ENCODE assay signal across 15 cellular contexts in the genomic region with DNA sequence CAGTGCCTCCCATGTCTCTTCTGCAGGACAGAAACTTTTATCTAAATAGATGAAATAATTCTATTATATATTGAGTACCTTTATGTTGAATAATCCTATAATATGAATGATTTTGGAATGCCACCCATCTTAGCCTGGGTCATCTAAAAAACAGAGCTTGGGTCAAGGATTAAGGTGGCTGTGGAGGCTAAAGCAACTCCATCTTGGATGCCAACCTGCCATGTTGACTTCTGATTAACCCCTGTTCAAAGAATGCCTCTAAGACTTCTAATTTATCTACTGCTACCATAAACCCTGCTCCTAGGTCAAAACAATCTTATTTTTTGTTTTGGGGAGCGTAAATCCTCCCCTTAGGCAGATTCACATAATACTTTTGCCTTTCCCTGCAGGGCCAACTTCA. TPM values are rescaled to one million over a fixed set of nuclear protein-coding genes. Genes with fewer than 3 reads are reported as not detected.
DNase-seq lines count a peak whose midpoint lies in the region; ATAC-seq, FAIRE-seq and TF ChIP-seq lines count a peak whose summit lies in the region.
"Had no signal": no experiment of that assay in that cellular context is flagged by ENCODE, and none has a peak within 500 bp of the region (broad histone marks: within the 10 kb centered on the region; RNA-seq: fewer than 3 reads in every experiment).

No MANE protein-coding gene starts in this region.

- H3K27ac ChIP-seq in cardiac muscle cell: peak overlapping the region; percentile 47
- H3K27ac ChIP-seq in PC-3 (ENCODE audit: low read length): peak overlapping the region; percentile 95
- no peak overlapping the region for H3K27ac ChIP-seq in H1 (ENCODE audit: low read depth, low read length)
- H3K27ac ChIP-seq in smooth muscle cell (ENCODE audit: low read depth): no peak overlapping the region
- H3K27ac ChIP-seq: C4-2B had no signal

- no peak overlapping the region for H2BK5ac ChIP-seq in H1 (ENCODE audit: low read depth, low read length)

- H2BK20ac ChIP-seq in H1 (ENCODE audit: low read length): 0 out of 2 replicates have a peak overlapping the region, but pooled peaks have one; percentile 32

- no peak overlapping the region for H4K8ac ChIP-seq in H1 (ENCODE audit: extremely low read depth, insufficient read depth, low read length)

- H4K20me1 ChIP-seq in PC-3 (ENCODE audit: low read length) (no peaks in the 10 kb centered on the region), H1 (replicated peaks in 1 of 2; ENCODE audit: control insufficient read depth in 1 of 2, insufficient read depth in 2 of 2, low read length in 2 of 2) (no peaks in the 10 kb centered on the region), smooth muscle cell (ENCODE audit: low read depth) (no peaks in the 10 kb centered on the region)

- POLR2A ChIA-PET in PC-3 (lab: Charles Lee; ENCODE audit: unreplicated experiment) (interaction anchor here (0.7 kb wide), 1 partner anchor 25 kb away, joined by 4 read pairs; no protein-coding TSS in a partner anchor), H1 (lab: Charles Lee; ENCODE audit: partially characterized antibody) (interaction anchor here (0.6 to 1.5 kb wide), 2 partner anchors 15 to 25 kb away, joined by 3 to 6 read pairs; no protein-coding TSS in a partner anchor)

- H3K23me2 ChIP-seq in H1 (ENCODE audit: low read depth, low read length): no peaks in the 10 kb centered on the region

- no peak overlapping the region for H2BK12ac ChIP-seq in H1 (ENCODE audit: low read depth, low read length)

- no peak for TF ChIP-seq POLR2A in H1 (IDR thresholded peaks at IDR 0.05; ENCODE audit: control extremely low read depth in 1 of 2, low read depth in 2 of 2, low read length in 2 of 2)

- H3K36me3 ChIP-seq in cardiac muscle cell: no peaks in the 10 kb centered on the region
- H3K36me3 ChIP-seq in PC-3 (ENCODE audit: low read depth, low read length): no peaks in the 10 kb centered on the region
- no peaks in the 10 kb centered on the region for H3K36me3 ChIP-seq in H1 (ENCODE audit: control insufficient read depth in 2 of 4, insufficient read depth in 4 of 4, low read length in 3 of 4)
- no peaks in the 10 kb centered on the region for H3K36me3 ChIP-seq in smooth muscle cell (ENCODE audit: low read depth)

- no peaks in the 10 kb centered on the region for H3K79me2 ChIP-seq in PC-3 (ENCODE audit: low read length)
- no peaks in the 10 kb centered on the region for H3K79me2 ChIP-seq in H1 (ENCODE audit: control insufficient read depth in 1 of 2, insufficient read depth in 2 of 2, low read length in 2 of 2)
- H3K79me2 ChIP-seq in smooth muscle cell (ENCODE audit: low read depth): no peaks in the 10 kb centered on the region

- no peak for FAIRE-seq in H1 (lab: Jason Lieb, UNC)
- FAIRE-seq: A204.1, GM12892, GM19239 had no signal

- H4K91ac ChIP-seq in H1 (replicated peaks; ENCODE audit: insufficient read length, low read length): no peak overlapping the region

- CTCF ChIA-PET in PC-3 (lab: Charles Lee): no interaction called here
- CTCF ChIA-PET in H1 (lab: Charles Lee; ENCODE audit: partially characterized antibody): interaction anchor here (1.4 to 2.0 kb wide), 2 partner anchors 15 to 31 kb away, joined by 3 to 4 read pairs; partner anchors contain the start of gene C15orf39

- no peak for TF ChIP-seq RAD21 in H1 (IDR thresholded peaks at IDR 0.05 in 1 of 2, conservative IDR thresholded peaks at IDR 0.05 in 1 of 2; ENCODE audit: low read depth in 2 of 2, low read length in 2 of 2)

- intact Hi-C loops in Right ventricle myocardium inferior (cut with DNase I): no loop called here
- intact Hi-C loops in PC-3 (cut with micrococcal nuclease): loop anchor here (2.0 kb wide), 2 partner anchors 31 to 47 kb away; partner anchors contain the start of gene C15orf39

- H3K4me2 ChIP-seq in PC-3 (ENCODE audit: low read length): peak overlapping the region; percentile 68
- no peak overlapping the region for H3K4me2 ChIP-seq in H1 (ENCODE audit: insufficient read depth in 1 of 2, low read depth in 2 of 2, low read length in 2 of 2)
- H3K4me2 ChIP-seq in smooth muscle cell: no peak overlapping the region

- H4K5ac ChIP-seq in H1 (ENCODE audit: insufficient read length, low read depth, low read length): no peak overlapping the region

- no peak overlapping the region for H3K18ac ChIP-seq in H1 (ENCODE audit: extremely low read depth, low read length)

- TF ChIP-seq CTCF in cardiac muscle cell (IDR thresholded peaks at IDR 0.05; ENCODE audit: low read depth, low read length): no peak
- no peak for TF ChIP-seq CTCF in PC-3 (conservative IDR thresholded peaks at IDR 0.05; ENCODE audit: low read depth, low read length)
- no peak for TF ChIP-seq CTCF in H1 (IDR thresholded peaks at IDR 0.05; ENCODE audit: control extremely low read depth in 1 of 3, insufficient read depth in 1 of 3, low read depth in 1 of 3, low read length in 3 of 3)
- no peak for TF ChIP-seq CTCF in smooth muscle cell (IDR thresholded peaks at IDR 0.05; ENCODE audit: borderline replicate concordance, insufficient read depth, poor library complexity, severe bottlenecking)

- H3F3A ChIP-seq in PC-3 (ENCODE audit: low read length, unreplicated experiment) (peaks cover 4% of the 10 kb centered on the region), smooth muscle cell (ENCODE audit: low read depth) (peaks cover 5% of the 10 kb centered on the region)

- ATAC-seq in Right ventricle myocardium inferior (no peak), PC-3 (no peak)

- H3K4me3 ChIP-seq in cardiac muscle cell (no peak overlapping the region), PC-3 (ENCODE audit: low read length) (no peak overlapping the region), H1 (ENCODE audit: extremely low read depth in 1 of 4, insufficient read depth in 2 of 4, low read depth in 3 of 4, low read length in 4 of 4) (no peak overlapping the region), smooth muscle cell (no peak overlapping the region)

- no peaks in the 10 kb centered on the region for H3K9me3 ChIP-seq in cardiac muscle cell (ENCODE audit: low read depth)
- no peaks in the 10 kb centered on the region for H3K9me3 ChIP-seq in PC-3 (ENCODE audit: low read length)
- H3K9me3 ChIP-seq in H1 (ENCODE audit: insufficient read depth in 2 of 2, low read depth in 1 of 2, low read length in 1 of 2): no peaks in the 10 kb centered on the region
- no peaks in the 10 kb centered on the region for H3K9me3 ChIP-seq in smooth muscle cell (replicated peaks; ENCODE audit: low read depth)

- no peak overlapping the region for H3K23ac ChIP-seq in H1 (ENCODE audit: insufficient read length)

- H3K9me2 ChIP-seq in PC-3 (replicated peaks; ENCODE audit: low read length): no peaks in the 10 kb centered on the region

- H3K79me1 ChIP-seq in H1 (ENCODE audit: low read depth, low read length): no peaks in the 10 kb centered on the region

- H3K4ac ChIP-seq in H1 (replicated peaks; ENCODE audit: insufficient read length, low read depth, low read length): no peak overlapping the region

- no peak overlapping the region for H2BK120ac ChIP-seq in H1 (replicated peaks; ENCODE audit: low read depth, low read length)

- BruUV-seq in PC-3 (replicated peaks; lab: Mats Ljungman, UMichigan): no TSS peak

- H2BK15ac ChIP-seq in H1 (ENCODE audit: low read length): no peak overlapping the region

- H3K9ac ChIP-seq in PC-3 (ENCODE audit: low read length) (peak overlapping the region; percentile 68; the same call in 1 of the 2 replicates), H1 (replicated peaks in 1 of 4; ENCODE audit: extremely low read depth in 1 of 4, low read depth in 3 of 4, low read length in 3 of 4) (no peak overlapping the region), smooth muscle cell (ENCODE audit: low read depth) (no peak overlapping the region)

- H3K56ac ChIP-seq in H1 (replicated peaks; ENCODE audit: insufficient read length, low read depth, low read length): no peak overlapping the region

- H3K14ac ChIP-seq in H1 (ENCODE audit: insufficient read length): no peak overlapping the region

- H3K27me3 ChIP-seq in cardiac muscle cell (no peaks in the 10 kb centered on the region), PC-3 (ENCODE audit: low read length) (no peaks in the 10 kb centered on the region), H1 (replicated peaks in 1 of 4; ENCODE audit: control insufficient read depth in 3 of 4, extremely low read depth in 1 of 4, insufficient read depth in 3 of 4, low read length in 3 of 4) (no peaks in the 10 kb centered on the region), smooth muscle cell (ENCODE audit: low read depth) (no peaks in the 10 kb centered on the region)

- WGBS in H1 (ENCODE audit: extremely low coverage in 1 of 2, insufficient coverage in 1 of 2, insufficient read length in 1 of 2, insufficient replicate concordance in 2 of 2, low coverage in 1 of 2, low lambda C conversion rate in 2 of 2, missing lambda C conversion rate in 1 of 2), 2 experiments: 76% methylated on average over 1 of the region's 1 CpG; no CpG with 5 or more reads in 1 of the 2 experiments
- WGBS in smooth muscle cell (ENCODE audit: low lambda C conversion rate): 97% methylated on average over 1 of the region's 1 CpG

- DNase-seq in cardiac muscle cell (ENCODE audit: low read depth in 1 of 2, low spot score in 1 of 2) (no peak), Right ventricle myocardium inferior (ENCODE audit: missing footprints) (no peak), PC-3 (no peak), H1 (ENCODE audit: low read depth in 1 of 2, low spot score in 2 of 2) (no peak), smooth muscle cell (lab: John Stamatoyannopoulos, UW; ENCODE audit: unreplicated experiment) (no peak), GM19240 (ENCODE audit: insufficient read length, low spot score) (no peak), EL (no peak)
- DNase-seq: CD4-positive, alpha-beta memory T cell; DMS79 treated with DMSO at 0.1 percent for 48 hours; GDM1; HCEC 1CT had no signal

- no peak overlapping the region for H2AK5ac ChIP-seq in H1 (ENCODE audit: low read depth, low read length)

- H2AFZ ChIP-seq in PC-3 (ENCODE audit: low read length): no peak overlapping the region
- no peak overlapping the region for H2AFZ ChIP-seq in H1 (ENCODE audit: low read length)
- H2AFZ ChIP-seq in smooth muscle cell (ENCODE audit: low read depth): no peak overlapping the region

- no peak for TF ChIP-seq EP300 in H1 (IDR thresholded peaks at IDR 0.05; ENCODE audit: borderline replicate concordance in 1 of 2, low read depth in 2 of 2, low read length in 2 of 2)

- no peaks in the 10 kb centered on the region for H3K4me1 ChIP-seq in cardiac muscle cell (ENCODE audit: low read depth)
- peaks cover 54% of the 10 kb centered on the region for H3K4me1 ChIP-seq in PC-3 (ENCODE audit: insufficient read depth, low read length)
- H3K4me1 ChIP-seq in H1 (replicated peaks in 1 of 4; ENCODE audit: control insufficient read depth in 3 of 4, insufficient read depth in 4 of 4, low read length in 3 of 4): peaks cover 0 to 2% (median 0%) of the 10 kb centered on the region in 4 experiments; a peak in 1 of 7 replicates
- H3K4me1 ChIP-seq in smooth muscle cell (ENCODE audit: low read depth): no peaks in the 10 kb centered on the region

RNA-seq across cellular contexts. Expression of gene C15orf39, which starts 31.5 kb away (rescaled TPM):
- total RNA-seq in cardiac muscle cell: 28.9 and 35.1 TPM in 2 replicates
- 8.6 and 12.8 TPM in 2 replicates for polyA plus RNA-seq in cardiac muscle cell
- 15.0 TPM for total RNA-seq in Right ventricle myocardium inferior
- 23.8 and 31.0 TPM in 2 replicates for total RNA-seq in PC-3 (2014; rRNA removed)
- 35.6 and 38.5 TPM in 2 replicates for total RNA-seq in H1 (2021; fragmentation: NEBNext Ultra II Directional; extraction: Animal tissue kit (Norgen Biotek cat#: 25700))
- 13.8 and 18.9 TPM in 2 replicates for polyA plus RNA-seq in H1 (2011; rRNA removed)
- polyA plus RNA-seq in H1 (2011; cell fraction: cytosol; rRNA removed): 5.7 TPM
- 15.1 TPM for polyA plus RNA-seq in H1 (2011; cell fraction: nucleus; rRNA removed)
- polyA plus RNA-seq in H1 (2012, experiment 1 of 2): 17.6 to 27.7 TPM (median 24.3 TPM) in 4 replicates
- polyA plus RNA-seq in H1 (2012, experiment 2 of 2): 24.9 TPM
- 23.9 TPM for polyA plus RNA-seq in H1 (2013, experiment 1 of 2)
- polyA plus RNA-seq in H1 (2013, experiment 2 of 2): 24.3 TPM
- 14.5 and 15.8 TPM in 2 replicates for polyA minus RNA-seq in H1 (2011; rRNA and poly(A)+ RNA removed)
- 23.3 TPM for polyA minus RNA-seq in H1 (2011; cell fraction: cytosol; rRNA and poly(A)+ RNA removed)
- polyA minus RNA-seq in H1 (2011; cell fraction: nucleus; rRNA and poly(A)+ RNA removed): 21.6 TPM
- total RNA-seq in smooth muscle cell: 7.6 and 8.4 TPM in 2 replicates
- polyA plus RNA-seq in smooth muscle cell: 9.3 and 9.7 TPM in 2 replicates

Comparison
In these comparisons a context has a peak if more than half of its experiments do, and no peak if none do; other contexts are left out.
1. H3K27ac ChIP-seq: peak in cardiac muscle cell (single experiment) and PC-3 (single experiment); none in H1 (single experiment) and smooth muscle cell (single experiment).